Comparison of ENCODE assay signal across 13 cellular contexts in the genomic region with DNA sequence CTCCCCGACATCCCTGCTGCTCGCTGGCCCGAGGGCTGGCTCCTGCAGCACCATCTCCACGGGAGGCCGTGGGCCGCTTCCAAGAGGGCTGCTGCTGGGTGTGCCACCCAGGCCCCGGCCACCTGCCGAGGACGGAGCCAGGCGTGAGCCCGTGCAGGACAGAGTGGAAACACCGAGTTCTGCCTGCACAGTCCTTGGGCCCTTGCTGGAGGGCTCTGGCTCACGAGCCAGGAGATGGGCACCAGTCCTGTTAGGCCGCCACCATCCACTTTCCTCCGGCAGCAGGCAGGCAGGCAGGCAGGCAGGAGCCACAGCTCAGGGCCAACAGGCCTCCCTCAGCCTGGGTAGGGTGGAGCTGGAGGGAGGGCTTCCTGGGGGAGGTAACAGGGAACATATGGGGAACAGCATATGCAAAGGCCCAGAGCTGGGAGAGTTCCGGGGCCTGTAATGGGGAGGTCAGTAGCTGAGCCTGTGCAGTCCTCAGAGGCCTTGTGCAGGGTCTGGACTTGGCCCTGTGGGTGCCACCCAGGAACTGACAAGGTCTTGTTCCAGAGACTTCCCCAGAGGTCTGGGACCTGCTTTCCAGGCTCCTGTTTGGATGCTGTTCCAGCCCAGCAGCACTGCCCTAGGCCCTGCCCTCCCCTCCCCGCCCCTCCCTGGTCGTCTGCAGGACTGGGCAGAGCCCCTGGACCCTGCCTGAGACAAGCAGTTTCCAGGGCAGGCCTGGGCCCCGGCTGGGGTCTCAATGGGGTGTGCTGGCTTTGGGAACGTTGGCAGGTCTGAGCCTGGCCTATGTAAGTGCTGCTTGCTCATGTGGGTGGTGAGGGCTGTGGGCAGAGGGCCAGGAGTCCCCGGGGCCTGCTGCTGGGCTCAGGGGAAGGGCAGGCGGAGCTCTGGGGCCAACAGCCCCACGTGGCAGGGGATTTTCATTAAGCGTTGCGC. TPM values are rescaled to one million over a fixed set of nuclear protein-coding genes. Genes with fewer than 3 reads are reported as not detected.
DNase-seq lines count a peak whose midpoint lies in the region; ATAC-seq and TF ChIP-seq lines count a peak whose summit lies in the region.
"Had no signal": no experiment of that assay in that cellular context is flagged by ENCODE, and none has a peak within 500 bp of the region (broad histone marks: within the 10 kb centered on the region; RNA-seq: fewer than 3 reads in every experiment).

No MANE protein-coding gene starts in this region.

- DNase-seq in Right ventricle myocardium superior (peak; percentile 80), right atrium auricular region (ENCODE audit: low spot score) (no peak), body of pancreas (peak in 3 of 4 donors; percentile 41 to 60 (median 51)), lower lobe of right lung (peak; percentile 74), mesenteric fat pad (ENCODE audit: low spot score) (no peak), DMS114 treated with DMSO at 0.1 percent for 48 hours (lab: John Stamatoyannopoulos, UW; ENCODE audit: unreplicated experiment) (no peak)
- DNase-seq in activated CD8-positive, alpha-beta memory T cell treated with anti-CD3 and anti-CD28 coated beads, Interleukin-2, amount 50 U/mL, for 4 hours = no peak
- DNase-seq: activated CD4-positive, alpha-beta memory T cell treated with anti-CD3 and anti-CD28 coated beads, Interleukin-2, amount 10 ng/mL, durations not matched to agents 7 days and 5 days; cerebellar nuclear complex; glutamatergic neuron; stimulated activated CD4-positive, alpha-beta T cell treated with anti-CD3 and anti-CD28 coated beads, Interleukin-2, amount 100 ng/mL, for 48 hours had no signal

- peaks cover 0 to 93% of the 10 kb centered on the region in 2 donors for H3K4me1 ChIP-seq in right atrium auricular region
- H3K4me1 ChIP-seq in body of pancreas = peaks cover 85% of the 10 kb centered on the region
- peaks cover 79% of the 10 kb centered on the region for H3K4me1 ChIP-seq in lower lobe of right lung

- ATAC-seq in Right ventricle myocardium superior (ENCODE audit: poor library complexity) (peak; percentile 42), body of pancreas (no peak), lower lobe of right lung (peak in 1 of 2 donors; percentile 1), HG03039 (IDR thresholded peaks at IDR 0.05; ENCODE audit: unreplicated experiment) (no peak)
- ATAC-seq: GM12878 had no signal

- no peaks in the 10 kb centered on the region for H3K36me3 ChIP-seq in right atrium auricular region
- H3K36me3 ChIP-seq in body of pancreas (replicated peaks in 1 of 2; ENCODE audit: insufficient read depth in 1 of 2, low read depth in 2 of 2) = no peaks in the 10 kb centered on the region
- no peaks in the 10 kb centered on the region for H3K36me3 ChIP-seq in lower lobe of right lung

- no peak overlapping the region for H3K4me3 ChIP-seq in right atrium auricular region
- H3K4me3 ChIP-seq in body of pancreas = no peak overlapping the region
- H3K4me3 ChIP-seq in lower lobe of right lung = no peak overlapping the region
- H3K4me3 ChIP-seq: GM12878 had no signal

- intact Hi-C loops in Right ventricle myocardium superior (cut with DNase I) = no loop called here
- intact Hi-C loops in body of pancreas (cut with DNase I) = no loop called here
- intact Hi-C loops in lower lobe of right lung (cut with DNase I) = no loop called here

- no peaks in the 10 kb centered on the region for H3K9me3 ChIP-seq in right atrium auricular region
- H3K9me3 ChIP-seq in body of pancreas = no peaks in the 10 kb centered on the region
- H3K9me3 ChIP-seq in lower lobe of right lung = no peaks in the 10 kb centered on the region

- no peaks in the 10 kb centered on the region for H3K27me3 ChIP-seq in right atrium auricular region
- no peaks in the 10 kb centered on the region for H3K27me3 ChIP-seq in body of pancreas
- H3K27me3 ChIP-seq in lower lobe of right lung (ENCODE audit: low read depth) = no peaks in the 10 kb centered on the region

- TF ChIP-seq CTCF in right atrium auricular region (IDR thresholded peaks at IDR 0.05) = no peak
- TF ChIP-seq CTCF in body of pancreas (IDR thresholded peaks at IDR 0.05) = no peak
- no peak for TF ChIP-seq CTCF in lower lobe of right lung (IDR thresholded peaks at IDR 0.05)

- H3K27ac ChIP-seq in right atrium auricular region (peak overlapping the region in 1 of 2 donors; percentile 75), body of pancreas (no peak overlapping the region), lower lobe of right lung (no peak overlapping the region)

- 78 to 91% methylated on average over 5 to 25 of the region's 25 CpGs for WGBS in body of pancreas, 2 donors

- no peak for TF ChIP-seq POLR2A in body of pancreas (IDR thresholded peaks at IDR 0.05)

RNA-seq across cellular contexts. Expression of a gene that starts 32.0 kb away (rescaled TPM):
- 89.0 TPM for total RNA-seq in Right ventricle myocardium superior
- total RNA-seq in right atrium auricular region = 10 to 100 TPM; 34.5 to 50.8 TPM
- total RNA-seq in body of pancreas = 10 to 100 TPM; 31.4 to 41.9 TPM
- 85.7 TPM for total RNA-seq in lower lobe of right lung
- 129 TPM for total RNA-seq in mesenteric fat pad

Comparison
In these comparisons a context has a peak if more than half of its experiments do, and no peak if none do; other contexts are left out.
1. DNase-seq: peak in Right ventricle myocardium superior (single experiment), body of pancreas (3 of 4) and lower lobe of right lung (single experiment); none in right atrium auricular region (single experiment), activated CD8-positive, alpha-beta memory T cell treated with anti-CD3 and anti-CD28 coated beads, Interleukin-2, amount 50 U/mL, for 4 hours (single experiment), mesenteric fat pad (single experiment) and DMS114 treated with DMSO at 0.1 percent for 48 hours (single experiment).